In the genomic region with DNA sequence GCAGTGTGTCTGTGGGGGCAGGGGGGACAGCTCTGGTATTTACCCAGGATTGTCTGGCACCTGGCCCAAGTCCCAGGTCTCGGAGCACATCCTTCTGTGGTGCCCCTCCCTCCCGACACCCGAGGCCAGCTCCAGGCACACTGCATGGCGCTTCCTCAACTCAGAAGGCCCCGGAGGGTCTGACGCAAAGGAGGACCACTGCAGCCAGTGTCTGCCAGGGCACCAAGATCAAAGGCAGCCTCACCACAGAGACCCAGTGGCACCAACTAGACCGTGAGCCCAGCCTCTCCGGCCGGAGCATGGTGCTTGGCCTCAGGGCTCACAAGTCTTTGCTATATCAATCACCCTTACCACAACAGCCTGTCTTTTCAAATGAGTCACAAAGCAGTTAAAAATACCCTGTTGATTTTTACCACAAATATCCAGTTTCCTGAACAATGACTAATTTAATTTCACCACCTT, we compare ENCODE assay signal across 10 cellular contexts.
A peak's percentile ranks its signal among the peaks of the same experiment; 100 is the strongest.
DNase-seq lines count a peak whose midpoint lies in the region; ATAC-seq lines count a peak whose summit lies in the region.
"Had no signal": no experiment of that assay in that cellular context is flagged by ENCODE, and none has a peak within 500 bp of the region (broad histone marks: within the 10 kb centered on the region; RNA-seq: fewer than 3 reads in every experiment).

No MANE protein-coding gene starts in this region.

- intact Hi-C loops in CD4-positive, alpha-beta memory T cell (cut with micrococcal nuclease), result loop anchor here (5.0 kb wide), 1 partner anchor 52 kb away; no protein-coding TSS in a partner anchor

- in situ Hi-C loops in KBM-7 (cut with MboI; ENCODE audit: low pct_unique_long_range_greater_than_20kb, low sequenced_read_pairs), result no loop called here

- peak; percentile 61 for ATAC-seq in GM19351 (IDR thresholded peaks at IDR 0.05; ENCODE audit: unreplicated experiment)
- peak; percentile 69 for ATAC-seq in HG03175 (IDR thresholded peaks at IDR 0.05; ENCODE audit: unreplicated experiment)
- ATAC-seq in activated CD8-positive, alpha-beta memory T cell treated with anti-CD3 and anti-CD28 coated beads, Interleukin-2, amount 10 ng/mL, durations not matched to agents 7 days and 5 days, result peak; percentile 59

- H4K91ac ChIP-seq in neuronal stem cell (ENCODE audit: low read depth, low read length, poor library complexity), result no peak overlapping the region

- H2AK5ac ChIP-seq in neuronal stem cell (ENCODE audit: low read depth, low read length), result no peak overlapping the region

- DNase-seq in CD4-positive, alpha-beta memory T cell, result no peak
- peak; percentile 74 for DNase-seq in activated CD8-positive, alpha-beta memory T cell treated with anti-CD3 and anti-CD28 coated beads, Interleukin-2, amount 10 ng/mL, durations not matched to agents 7 days and 5 days
- DNase-seq in neuronal stem cell (ENCODE audit: low spot score) (no peak), KBM-7 (no peak), NCI-H774 (lab: John Stamatoyannopoulos, UW) (no peak), HT-29 (ENCODE audit: low spot score) (no peak)

- peak overlapping the region in 4 of 8 donors; percentile 23 to 36 (median 25) for H3K4me3 Mint-ChIP-seq in CD4-positive, alpha-beta memory T cell
- H3K4me3 Mint-ChIP-seq in activated CD8-positive, alpha-beta memory T cell treated with anti-CD3 and anti-CD28 coated beads, Interleukin-2, amount 10 ng/mL, durations not matched to agents 7 days and 5 days, result peak overlapping the region; percentile 74
- H3K4me3 Mint-ChIP-seq: dendritic cell treated with granulocyte-macrophage colony-stimulating factor and Interleukin-4, amounts not matched to agents 40 ng/mL and 50 ng/mL, for 4 days had no signal

- no peak overlapping the region for H3K4ac ChIP-seq in neuronal stem cell (ENCODE audit: low read length)

- no peak overlapping the region for H2BK5ac ChIP-seq in neuronal stem cell (ENCODE audit: low read length)

- no peak overlapping the region for H3K14ac ChIP-seq in neuronal stem cell (ENCODE audit: low read length)

- no peak overlapping the region for H3K9ac ChIP-seq in neuronal stem cell (ENCODE audit: low read depth, low read length, poor library complexity)

- no peaks in the 10 kb centered on the region for H3K27me3 Mint-ChIP-seq in CD4-positive, alpha-beta memory T cell
- no peaks in the 10 kb centered on the region for H3K27me3 Mint-ChIP-seq in activated CD8-positive, alpha-beta memory T cell treated with anti-CD3 and anti-CD28 coated beads, Interleukin-2, amount 10 ng/mL, durations not matched to agents 7 days and 5 days

- H3K4me3 ChIP-seq in CD4-positive, alpha-beta memory T cell (ENCODE audit: low read length in 2 of 2), result no peak overlapping the region
- H3K4me3 ChIP-seq in neuronal stem cell (ENCODE audit: low read length in 2 of 2), result no peak overlapping the region

- WGBS in neuronal stem cell (ENCODE audit: extremely low coverage in 2 of 2, insufficient read length in 2 of 2, insufficient replicate concordance in 1 of 2), 2 donors, result no CpG with 5 or more reads among the region's 9 CpGs

- H3K27me3 ChIP-seq in CD4-positive, alpha-beta memory T cell (ENCODE audit: insufficient read depth, low read length), result no peaks in the 10 kb centered on the region
- no peaks in the 10 kb centered on the region for H3K27me3 ChIP-seq in neuronal stem cell (ENCODE audit: control insufficient read depth in 3 of 3, insufficient read depth in 3 of 3, low read depth in 1 of 3, low read length in 3 of 3)

- no peak overlapping the region for H3K27ac ChIP-seq in CD4-positive, alpha-beta memory T cell (ENCODE audit: low read depth, low read length)
- no peak overlapping the region for H3K27ac ChIP-seq in neuronal stem cell (replicated peaks; ENCODE audit: low read length)
- H3K27ac ChIP-seq: HL-60 had no signal

- POLR2A ChIA-PET in CD4-positive, alpha-beta memory T cell (lab: Charles Lee; ENCODE audit: partially characterized antibody), result no interaction called here

- no peak overlapping the region for H2BK12ac ChIP-seq in neuronal stem cell (ENCODE audit: low read length)

- H3K4me2 ChIP-seq in neuronal stem cell (ENCODE audit: insufficient read depth, low read length, poor library complexity, severe bottlenecking), result no peak overlapping the region

- H3K9me3 ChIP-seq in CD4-positive, alpha-beta memory T cell (ENCODE audit: control insufficient read depth in 1 of 2, low read length in 2 of 2), result no peaks in the 10 kb centered on the region
- H3K9me3 ChIP-seq in neuronal stem cell (replicated peaks in 1 of 2; ENCODE audit: control insufficient read depth in 2 of 2, insufficient read depth in 1 of 2, low read depth in 1 of 2, low read length in 2 of 2), result no peaks in the 10 kb centered on the region

- H3K23ac ChIP-seq in neuronal stem cell (ENCODE audit: low read depth, low read length, poor library complexity), result peak overlapping the region; percentile 21

- no peaks in the 10 kb centered on the region for H3K36me3 ChIP-seq in CD4-positive, alpha-beta memory T cell (ENCODE audit: insufficient read depth, low read length)
- H3K36me3 ChIP-seq in neuronal stem cell (replicated peaks in 1 of 2; ENCODE audit: control insufficient read depth in 2 of 2, insufficient read depth in 2 of 2, low read length in 2 of 2), result peaks cover 23 to 92% of the 10 kb centered on the region in 2 donors

- no peak overlapping the region for H4K8ac ChIP-seq in neuronal stem cell (ENCODE audit: low read depth, low read length)

- H3K18ac ChIP-seq in neuronal stem cell (ENCODE audit: low read length), result peak overlapping the region; percentile 74

- H3K4me1 Mint-ChIP-seq in CD4-positive, alpha-beta memory T cell, result peaks cover 46 to 60% (median 54%) of the 10 kb centered on the region in 4 donors
- peaks cover 76% of the 10 kb centered on the region for H3K4me1 Mint-ChIP-seq in activated CD8-positive, alpha-beta memory T cell treated with anti-CD3 and anti-CD28 coated beads, Interleukin-2, amount 10 ng/mL, durations not matched to agents 7 days and 5 days

- CTCF ChIA-PET in CD4-positive, alpha-beta memory T cell (lab: Charles Lee; ENCODE audit: partially characterized antibody), result interaction anchor here (0.6 to 3.8 kb wide), 4 partner anchors 14 to 69 kb away, joined by 3 to 25 read pairs (median 3); no protein-coding TSS in a partner anchor
- CTCF ChIA-PET in activated CD8-positive, alpha-beta memory T cell treated with anti-CD3 and anti-CD28 coated beads, Interleukin-2, amount 10 ng/mL, durations not matched to agents 7 days and 5 days (lab: Charles Lee), result interaction anchor here (0.9 to 1.2 kb wide), 3 partner anchors 14 to 196 kb away, joined by 3 to 5 read pairs (median 4); no protein-coding TSS in a partner anchor

- H2AFZ ChIP-seq in neuronal stem cell (ENCODE audit: low read length), result no peak overlapping the region

- H3K36me3 Mint-ChIP-seq in CD4-positive, alpha-beta memory T cell, result no peaks in the 10 kb centered on the region
- H3K36me3 Mint-ChIP-seq in activated CD8-positive, alpha-beta memory T cell treated with anti-CD3 and anti-CD28 coated beads, Interleukin-2, amount 10 ng/mL, durations not matched to agents 7 days and 5 days, result peaks cover 7% of the 10 kb centered on the region

- H3K4me1 ChIP-seq in CD4-positive, alpha-beta memory T cell (ENCODE audit: insufficient read depth, low read length), result peaks cover 60% of the 10 kb centered on the region
- no peaks in the 10 kb centered on the region for H3K4me1 ChIP-seq in neuronal stem cell (ENCODE audit: control insufficient read depth in 2 of 2, insufficient read depth in 1 of 2, low read depth in 1 of 2, low read length in 2 of 2)

- peak overlapping the region in 6 of 7 donors; percentile 7 to 72 (median 47) for H3K27ac Mint-ChIP-seq in CD4-positive, alpha-beta memory T cell
- peak overlapping the region; percentile 99 for H3K27ac Mint-ChIP-seq in activated CD8-positive, alpha-beta memory T cell treated with anti-CD3 and anti-CD28 coated beads, Interleukin-2, amount 10 ng/mL, durations not matched to agents 7 days and 5 days
- H3K27ac Mint-ChIP-seq: dendritic cell treated with granulocyte-macrophage colony-stimulating factor and Interleukin-4, amounts not matched to agents 40 ng/mL and 50 ng/mL, for 4 days had no signal

- peaks cover 0 to 4% (median 0%) of the 10 kb centered on the region in 8 donors for H3K9me3 Mint-ChIP-seq in CD4-positive, alpha-beta memory T cell
- H3K9me3 Mint-ChIP-seq in activated CD8-positive, alpha-beta memory T cell treated with anti-CD3 and anti-CD28 coated beads, Interleukin-2, amount 10 ng/mL, durations not matched to agents 7 days and 5 days (ENCODE audit: low read depth), result no peaks in the 10 kb centered on the region
- H3K9me3 Mint-ChIP-seq: dendritic cell treated with granulocyte-macrophage colony-stimulating factor and Interleukin-4, amounts not matched to agents 40 ng/mL and 50 ng/mL, for 4 days had no signal

- peaks cover 6% of the 10 kb centered on the region for H3K79me1 ChIP-seq in neuronal stem cell (ENCODE audit: low read depth, low read length)

- no peak overlapping the region for H2BK120ac ChIP-seq in neuronal stem cell (ENCODE audit: low read depth, low read length)

- H2BK15ac ChIP-seq in neuronal stem cell (ENCODE audit: low read length), result no peak overlapping the region
